ENCODE assay signal across 18 cellular contexts in the genomic region with DNA sequence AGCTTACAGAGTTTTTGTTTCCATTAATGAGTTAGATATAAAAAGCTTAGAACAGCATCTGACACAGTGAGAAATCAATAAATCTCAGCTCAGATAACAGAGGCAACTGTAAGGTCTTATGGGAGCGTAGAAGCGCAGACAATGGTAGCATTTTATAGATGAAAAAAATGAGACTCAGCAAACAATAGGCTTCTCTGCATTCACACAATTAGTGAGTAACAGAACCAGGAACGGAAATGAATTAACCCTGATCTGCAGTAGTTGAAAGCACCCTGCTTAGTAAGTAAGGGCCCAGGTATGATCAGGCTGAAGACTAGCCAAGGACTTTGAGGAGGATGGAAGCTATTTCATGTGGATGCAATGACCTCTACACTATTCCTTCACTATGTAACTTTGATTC.
DNase-seq lines count a peak whose midpoint lies in the region; ATAC-seq lines count a peak whose summit lies in the region.
"Had no signal": no experiment of that assay in that cellular context is flagged by ENCODE, and none has a peak within 500 bp of the region (broad histone marks: within the 10 kb centered on the region; RNA-seq: fewer than 3 reads in every experiment).

No MANE protein-coding gene starts in this region.

- DNase-seq in Ammon's horn (ENCODE audit: low spot score) (peak; percentile 78), NCI-H1417 (lab: John Stamatoyannopoulos, UW) (peak in 2 of 3 experiments; percentile 22 to 80), NCI-H748 treated with DMSO at 0.1 percent for 48 hours (lab: John Stamatoyannopoulos, UW) (peak; percentile 48), inferior parietal cortex (ENCODE audit: extremely low spot score) (peak; percentile 75), NCI-H187 treated with DMSO at 0.1 percent for 48 hours (lab: John Stamatoyannopoulos, UW) (no peak), DMS79 treated with DMSO at 0.1 percent for 48 hours (lab: John Stamatoyannopoulos, UW) (no peak), T-helper 2 cell (no peak)
- DNase-seq: activated CD4-positive, alpha-beta T cell treated with anti-CD3 and anti-CD28 coated beads, Interleukin-2, amount 50 U/mL, for 1 hour; effector memory CD4-positive, alpha-beta T cell; lower lobe of right lung; NCI-H1930; NCI-H524 treated with DMSO at 0.1 percent for 48 hours; RPMI8226; T-helper 17 cell; upper lobe of left lung had no signal

- no peak for ATAC-seq in HG02642 (IDR thresholded peaks at IDR 0.05; ENCODE audit: poor library complexity, unreplicated experiment)
- ATAC-seq: gastroesophageal sphincter, GM23338, lower lobe of right lung, T-helper 17 cell had no signal

Comparison
In these comparisons a context has a peak if more than half of its experiments do, and no peak if none do; other contexts are left out.
1. DNase-seq: peak in Ammon's horn (single experiment), NCI-H1417 (2 of 3), NCI-H748 treated with DMSO at 0.1 percent for 48 hours (single experiment) and inferior parietal cortex (single experiment); none in NCI-H187 treated with DMSO at 0.1 percent for 48 hours (single experiment), DMS79 treated with DMSO at 0.1 percent for 48 hours (single experiment) and T-helper 2 cell (0 of 5).